26 cellular contexts compared by ENCODE assay signal in the genomic region with DNA sequence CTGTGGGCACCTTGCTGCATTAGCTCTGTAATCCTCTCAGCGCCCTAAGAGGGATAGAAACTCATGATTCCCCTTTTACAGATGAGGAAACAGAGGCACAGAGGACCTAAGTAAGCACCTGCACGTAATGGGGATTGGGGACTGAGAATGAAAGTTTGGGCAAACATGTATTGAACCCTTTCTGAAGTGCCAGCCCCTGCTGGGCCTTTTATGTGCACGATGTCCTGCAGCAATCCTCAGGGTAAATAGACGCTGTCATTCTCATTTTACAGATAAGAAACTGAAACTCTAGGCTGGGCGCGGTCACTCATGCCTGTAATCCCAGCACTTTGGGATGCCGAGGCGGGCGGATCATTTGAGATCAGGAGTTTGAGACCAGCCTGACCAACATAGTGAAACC.
DNase-seq lines count a peak whose midpoint lies in the region; ATAC-seq and TF ChIP-seq lines count a peak whose summit lies in the region.
"Had no signal": no experiment of that assay in that cellular context is flagged by ENCODE, and none has a peak within 500 bp of the region (broad histone marks: within the 10 kb centered on the region; RNA-seq: fewer than 3 reads in every experiment).

No MANE protein-coding gene starts in this region.

- no peak for ATAC-seq in stimulated activated naive CD8-positive, alpha-beta T cell treated with anti-CD3 and anti-CD28 coated beads, Interleukin-15, amount 100 ng/mL, for 72 hours
- ATAC-seq: activated T-cell treated with anti-CD3 and anti-CD28 coated beads, Interleukin-2, amount 50 U/mL, for 72 hours; effector memory CD8-positive, alpha-beta T cell; GM23338; left cardiac atrium; Panc1 had no signal

- H3K18ac ChIP-seq in neuronal stem cell (ENCODE audit: low read length) = no peak overlapping the region

- no peaks in the 10 kb centered on the region for H3K9me3 ChIP-seq in ascending aorta
- H3K9me3 ChIP-seq in neuronal stem cell (replicated peaks in 1 of 2; ENCODE audit: control insufficient read depth in 2 of 2, insufficient read depth in 1 of 2, low read depth in 1 of 2, low read length in 2 of 2) = no peaks in the 10 kb centered on the region
- H3K9me3 ChIP-seq: BE2C, MG63 had no signal

- no peak for DNase-seq in stimulated activated naive CD8-positive, alpha-beta T cell treated with anti-CD3 and anti-CD28 coated beads, Interleukin-15, amount 100 ng/mL, for 72 hours
- DNase-seq in ascending aorta (ENCODE audit: low spot score in 2 of 2) (no peak), neuronal stem cell (ENCODE audit: low spot score) (no peak), progenitor cell of endocrine pancreas (ENCODE audit: low spot score, unreplicated experiment) (no peak), globus pallidus (ENCODE audit: low spot score) (no peak), NCI-H1930 (lab: John Stamatoyannopoulos, UW) (no peak), NK-92 (lab: John Stamatoyannopoulos, UW; ENCODE audit: unreplicated experiment) (no peak)
- DNase-seq: activated B cell treated with CpG ODN at 0.5 μM for 24 hours; activated CD4-positive, alpha-beta T cell treated with anti-CD3 and anti-CD28 coated beads, Interleukin-2, amount 50 U/mL, for 4 hours; activated naive CD4-positive, alpha-beta T cell treated with anti-CD3 and anti-CD28 coated beads, Interleukin-2, amount 10 ng/mL, durations not matched to agents 7 days and 5 days; activated T-cell treated with anti-CD3 and anti-CD28 coated beads, Interleukin-2, amount 50 U/mL, for 72 hours; amniotic stem cell; BE2C; effector memory CD8-positive, alpha-beta T cell; erythroblast; left cardiac atrium; mammary epithelial cell; NCI-H2107; NK-92 treated with Interleukin-12 subunit alpha and Interleukin-12 subunit beta, amount 100 ng/mL, for 24 hours; posterior cingulate gyrus; stimulated activated naive CD4-positive, alpha-beta T cell had no signal

- H4K91ac ChIP-seq in neuronal stem cell (ENCODE audit: low read depth, low read length, poor library complexity) = no peak overlapping the region

- no peak overlapping the region for H3K9ac ChIP-seq in neuronal stem cell (ENCODE audit: low read depth, low read length, poor library complexity)

- H3K27me3 Mint-ChIP-seq in stimulated activated naive CD8-positive, alpha-beta T cell treated with anti-CD3 and anti-CD28 coated beads, Interleukin-15, Interleukin-2, amounts not matched to agents 100 ng/mL and 50 ng/mL, for 24 hours = no peaks in the 10 kb centered on the region
- H3K27me3 Mint-ChIP-seq in stimulated activated naive CD8-positive, alpha-beta T cell treated with anti-CD3 and anti-CD28 coated beads, Interleukin-15, amount 100 ng/mL, for 72 hours = no peaks in the 10 kb centered on the region
- H3K27me3 Mint-ChIP-seq in progenitor cell of endocrine pancreas = no peaks in the 10 kb centered on the region
- H3K27me3 Mint-ChIP-seq: activated B cell treated with CpG ODN at 0.5 μM for 24 hours; activated naive CD4-positive, alpha-beta T cell treated with anti-CD3 and anti-CD28 coated beads, Interleukin-2, amount 10 ng/mL, durations not matched to agents 7 days and 5 days; effector memory CD8-positive, alpha-beta T cell had no signal

- H3K79me1 ChIP-seq in neuronal stem cell (ENCODE audit: low read depth, low read length) = no peaks in the 10 kb centered on the region

- no peak overlapping the region for H2BK5ac ChIP-seq in neuronal stem cell (ENCODE audit: low read length)

- peaks cover 23 to 48% of the 10 kb centered on the region in 2 donors for H3K4me1 ChIP-seq in ascending aorta
- peaks cover 36 to 39% of the 10 kb centered on the region in 2 donors for H3K4me1 ChIP-seq in neuronal stem cell (ENCODE audit: control insufficient read depth in 2 of 2, insufficient read depth in 1 of 2, low read depth in 1 of 2, low read length in 2 of 2)

- peak overlapping the region; percentile 33 for H2BK15ac ChIP-seq in neuronal stem cell (ENCODE audit: low read length)

- H2BK120ac ChIP-seq in neuronal stem cell (ENCODE audit: low read depth, low read length) = no peak overlapping the region

- H3K4me3 ChIP-seq in ascending aorta (no peak overlapping the region), neuronal stem cell (ENCODE audit: low read length in 2 of 2) (no peak overlapping the region)
- H3K4me3 ChIP-seq: GM23338, MG63 had no signal

- no peak overlapping the region for H2AFZ ChIP-seq in neuronal stem cell (ENCODE audit: low read length)
- H2AFZ ChIP-seq: GM23338 had no signal

- intact Hi-C loops in ascending aorta (cut with DNase I) = no loop called here

- H4K8ac ChIP-seq in neuronal stem cell (ENCODE audit: low read depth, low read length) = no peak overlapping the region

- no peak overlapping the region for H2AK5ac ChIP-seq in neuronal stem cell (ENCODE audit: low read depth, low read length)

- H3K27me3 ChIP-seq in ascending aorta (no peaks in the 10 kb centered on the region), neuronal stem cell (ENCODE audit: control insufficient read depth in 3 of 3, insufficient read depth in 3 of 3, low read depth in 1 of 3, low read length in 3 of 3) (no peaks in the 10 kb centered on the region)
- H3K27me3 ChIP-seq: BE2C, MG63 had no signal

- H3K36me3 ChIP-seq in ascending aorta (peaks cover 0 to 5% of the 10 kb centered on the region in 2 donors), neuronal stem cell (replicated peaks in 1 of 2; ENCODE audit: control insufficient read depth in 2 of 2, insufficient read depth in 2 of 2, low read length in 2 of 2) (no peaks in the 10 kb centered on the region)
- H3K36me3 ChIP-seq: BE2C had no signal

- no CpG with 5 or more reads among the region's 9 CpGs for WGBS in neuronal stem cell (ENCODE audit: extremely low coverage in 2 of 2, insufficient read length in 2 of 2, insufficient replicate concordance in 1 of 2), 2 donors

- H3K27ac ChIP-seq in ascending aorta (peak overlapping the region; percentile 95 to 97), neuronal stem cell (replicated peaks; ENCODE audit: low read length) (no peak overlapping the region)

- no peak overlapping the region for H2BK12ac ChIP-seq in neuronal stem cell (ENCODE audit: low read length)

- H3K36me3 Mint-ChIP-seq in stimulated activated naive CD8-positive, alpha-beta T cell treated with anti-CD3 and anti-CD28 coated beads, Interleukin-15, Interleukin-2, amounts not matched to agents 100 ng/mL and 50 ng/mL, for 24 hours (ENCODE audit: low read depth) = peaks cover 32% of the 10 kb centered on the region
- H3K36me3 Mint-ChIP-seq in progenitor cell of endocrine pancreas (ENCODE audit: insufficient read depth) = peaks cover 1% of the 10 kb centered on the region

- no peak overlapping the region for H3K14ac ChIP-seq in neuronal stem cell (ENCODE audit: low read length)

- H3K9me3 Mint-ChIP-seq in stimulated activated naive CD8-positive, alpha-beta T cell treated with anti-CD3 and anti-CD28 coated beads, Interleukin-15, Interleukin-2, amounts not matched to agents 100 ng/mL and 50 ng/mL, for 24 hours = no peaks in the 10 kb centered on the region
- no peaks in the 10 kb centered on the region for H3K9me3 Mint-ChIP-seq in stimulated activated naive CD8-positive, alpha-beta T cell treated with anti-CD3 and anti-CD28 coated beads, Interleukin-15, amount 100 ng/mL, for 72 hours
- H3K9me3 Mint-ChIP-seq in progenitor cell of endocrine pancreas (ENCODE audit: low read depth) = no peaks in the 10 kb centered on the region
- H3K9me3 Mint-ChIP-seq: activated B cell treated with CpG ODN at 0.5 μM for 24 hours; activated naive CD4-positive, alpha-beta T cell treated with anti-CD3 and anti-CD28 coated beads, Interleukin-2, amount 10 ng/mL, durations not matched to agents 7 days and 5 days; activated T-cell treated with anti-CD3 and anti-CD28 coated beads, Interleukin-2, amount 50 U/mL, for 72 hours; effector memory CD8-positive, alpha-beta T cell; GM23338; neural crest cell had no signal

- H3K27ac Mint-ChIP-seq in stimulated activated naive CD8-positive, alpha-beta T cell treated with anti-CD3 and anti-CD28 coated beads, Interleukin-15, Interleukin-2, amounts not matched to agents 100 ng/mL and 50 ng/mL, for 24 hours = peak overlapping the region; percentile 10
- no peak overlapping the region for H3K27ac Mint-ChIP-seq in stimulated activated naive CD8-positive, alpha-beta T cell treated with anti-CD3 and anti-CD28 coated beads, Interleukin-15, amount 100 ng/mL, for 72 hours
- no peak overlapping the region for H3K27ac Mint-ChIP-seq in progenitor cell of endocrine pancreas
- H3K27ac Mint-ChIP-seq: effector memory CD8-positive, alpha-beta T cell; GM23338 had no signal

- H3K4me1 Mint-ChIP-seq in stimulated activated naive CD8-positive, alpha-beta T cell treated with anti-CD3 and anti-CD28 coated beads, Interleukin-15, Interleukin-2, amounts not matched to agents 100 ng/mL and 50 ng/mL, for 24 hours (ENCODE audit: low read depth) = peaks cover 24% of the 10 kb centered on the region
- peaks cover 51% of the 10 kb centered on the region for H3K4me1 Mint-ChIP-seq in stimulated activated naive CD8-positive, alpha-beta T cell treated with anti-CD3 and anti-CD28 coated beads, Interleukin-15, amount 100 ng/mL, for 72 hours
- peaks cover 36% of the 10 kb centered on the region for H3K4me1 Mint-ChIP-seq in progenitor cell of endocrine pancreas (ENCODE audit: low read depth)

- no peak overlapping the region for H3K4ac ChIP-seq in neuronal stem cell (ENCODE audit: low read length)

- TF ChIP-seq CTCF in ascending aorta (IDR thresholded peaks at IDR 0.05) (no peak), progenitor cell of endocrine pancreas (IDR thresholded peaks at IDR 0.05; ENCODE audit: unreplicated experiment) (no peak)

- no peak overlapping the region for H3K4me3 Mint-ChIP-seq in stimulated activated naive CD8-positive, alpha-beta T cell treated with anti-CD3 and anti-CD28 coated beads, Interleukin-15, Interleukin-2, amounts not matched to agents 100 ng/mL and 50 ng/mL, for 24 hours
- H3K4me3 Mint-ChIP-seq in stimulated activated naive CD8-positive, alpha-beta T cell treated with anti-CD3 and anti-CD28 coated beads, Interleukin-15, amount 100 ng/mL, for 72 hours = no peak overlapping the region
- no peak overlapping the region for H3K4me3 Mint-ChIP-seq in progenitor cell of endocrine pancreas (ENCODE audit: low read depth)
- H3K4me3 Mint-ChIP-seq: activated B cell treated with CpG ODN at 0.5 μM for 24 hours; activated naive CD4-positive, alpha-beta T cell treated with anti-CD3 and anti-CD28 coated beads, Interleukin-2, amount 10 ng/mL, durations not matched to agents 7 days and 5 days; activated T-cell treated with anti-CD3 and anti-CD28 coated beads, Interleukin-2, amount 50 U/mL, for 72 hours; effector memory CD8-positive, alpha-beta T cell; GM23338; neural crest cell had no signal

- H3K23ac ChIP-seq in neuronal stem cell (ENCODE audit: low read depth, low read length, poor library complexity) = no peak overlapping the region

- no peak overlapping the region for H3K4me2 ChIP-seq in neuronal stem cell (ENCODE audit: insufficient read depth, low read length, poor library complexity, severe bottlenecking)
- H3K4me2 ChIP-seq: GM23338 had no signal
